In the genomic region with DNA sequence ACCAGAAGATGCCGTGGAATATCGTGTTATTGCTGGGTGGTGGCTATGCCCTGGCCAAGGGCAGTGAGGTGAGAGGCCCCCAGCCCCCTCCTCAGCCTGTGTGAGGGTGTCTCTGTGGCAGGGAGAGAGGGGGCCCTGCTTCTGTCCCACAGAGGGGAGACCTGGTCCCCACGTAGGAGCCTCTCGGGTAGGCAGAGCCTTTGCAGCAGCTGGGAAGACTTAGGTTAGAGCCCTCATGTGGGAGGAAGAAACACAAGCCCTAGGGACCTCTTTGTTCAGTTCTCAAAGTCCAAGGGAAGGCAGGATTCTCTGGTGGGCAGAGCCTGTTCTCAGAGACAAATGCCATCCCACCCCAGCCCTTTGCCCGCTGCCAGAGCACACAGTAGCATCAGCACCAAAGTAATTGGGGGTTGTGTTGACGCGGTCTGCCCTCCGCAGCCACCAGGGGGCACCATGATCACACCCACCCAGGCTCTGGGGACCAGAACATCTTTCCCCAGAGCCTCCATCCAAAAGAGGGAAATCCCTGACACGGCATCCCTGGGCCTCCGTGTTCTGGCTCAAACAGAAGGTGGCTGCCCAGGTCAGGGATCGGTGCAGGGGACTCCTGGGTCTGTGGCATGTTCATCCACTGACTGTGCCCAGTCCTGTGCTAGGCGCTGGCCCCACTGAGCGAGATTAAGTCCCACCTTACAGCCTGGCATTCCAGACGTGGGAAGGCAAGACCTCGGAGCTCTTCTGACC, we compare ENCODE assay signal across 8 cellular contexts. TPM values are rescaled to one million over a fixed set of nuclear protein-coding genes. Genes with fewer than 3 reads are reported as not detected.
DNase-seq lines count a peak whose midpoint lies in the region; ATAC-seq and TF ChIP-seq lines count a peak whose summit lies in the region.

No MANE protein-coding gene starts in this region.

- H3K27me3 ChIP-seq in dorsolateral prefrontal cortex = no peaks in the 10 kb centered on the region

- H3K4me3 ChIP-seq in HFF-Myc (replicated peaks; ENCODE audit: low read depth, low read length) = no peak overlapping the region
- H3K4me3 ChIP-seq in dorsolateral prefrontal cortex = no peak overlapping the region

- TF ChIP-seq CTCF in HFF-Myc (IDR thresholded peaks at IDR 0.05; ENCODE audit: low read depth, low read length, missing control alignments) (peak; percentile 91), dorsolateral prefrontal cortex (IDR thresholded peaks at IDR 0.05 in 54 of 56, conservative IDR thresholded peaks at IDR 0.05 in 2 of 56; ENCODE audit: low read depth in 1 of 56, partially characterized antibody in 56 of 56) (peak; percentile 59 to 92 (median 84))

- DNase-seq in Caki2 (ENCODE audit: low read depth) = peak; percentile 50
- peak; percentile 30 for DNase-seq in HFF-Myc (ENCODE audit: extremely low read depth, low read depth)
- DNase-seq in NCI-H524 treated with DMSO at 0.1 percent for 48 hours (lab: John Stamatoyannopoulos, UW) = peak; percentile 35
- peak; percentile 86 to 88 for DNase-seq in activated CD4-positive, alpha-beta T cell treated with anti-CD3 and anti-CD28 coated beads, Interleukin-2, amount 50 U/mL, for 48 hours
- DNase-seq in dorsolateral prefrontal cortex = peak; percentile 63 to 85 (median 76)
- DNase-seq in lung microvascular endothelial cell (ENCODE audit: low read depth in 2 of 2) = peak; percentile 55 to 75
- DNase-seq in stimulated activated CD8-positive, alpha-beta memory T cell treated with anti-CD3 and anti-CD28 coated beads, Interleukin-15, amount 100 ng/mL, for 4 hours (ENCODE audit: low read depth in 2 of 2) = peak; percentile 39 to 50

- in situ Hi-C loops in Caki2 (cut with HindIII; ENCODE audit: low pct_unique_long_range_greater_than_20kb, low sequenced_read_pairs) = no loop called here

- no peak overlapping the region for H3K27ac ChIP-seq in dorsolateral prefrontal cortex

- ATAC-seq in HG02840 (IDR thresholded peaks at IDR 0.05; ENCODE audit: low FRiP score, unreplicated experiment) = no peak

- intact Hi-C loops in dorsolateral prefrontal cortex (cut with DNase I) = loop anchor here in 1 of 2 donors (1.0 kb wide), 1 partner anchor 119 kb away; no protein-coding TSS in a partner anchor

RNA-seq across cellular contexts. Expression of gene FOXN1, which starts 11.5 kb away (rescaled TPM):
- total RNA-seq in Caki2 (2014; rRNA removed; shearing (Covaris generic); ENCODE audit: low replicate concordance) = not detected in 2 replicates
- total RNA-seq in dorsolateral prefrontal cortex = not detected
- total RNA-seq in lung microvascular endothelial cell = not detected in 2 replicates

RNA-seq across cellular contexts. Expression of gene SLC13A2, which starts 21.2 kb away (rescaled TPM):
- total RNA-seq in Caki2 (2014; rRNA removed; shearing (Covaris generic); ENCODE audit: low replicate concordance) = not detected in 2 replicates
- total RNA-seq in dorsolateral prefrontal cortex (under 1 TPM in 14 of 120 experiments, not detected in 106; 0.11 to 0.61 (median 0.26) TPM), lung microvascular endothelial cell (not detected in 2 replicates)

RNA-seq across cellular contexts. Expression of gene UNC119, which starts 57.8 kb away (rescaled TPM):
- 47.6 and 67.4 TPM in 2 replicates for total RNA-seq in Caki2 (2014; rRNA removed; shearing (Covaris generic); ENCODE audit: low replicate concordance)
- total RNA-seq in dorsolateral prefrontal cortex = 10 to 100 TPM; 17.5 to 97.1 (median 51.6) TPM
- 21.1 and 26.4 TPM in 2 replicates for total RNA-seq in lung microvascular endothelial cell

Comparison
In these comparisons a context has a peak if more than half of its experiments do, and no peak if none do; other contexts are left out.
1. DNase-seq: peak in every context shown above with its lines; median percentile 87 in activated CD4-positive, alpha-beta T cell treated with anti-CD3 and anti-CD28 coated beads, Interleukin-2, amount 50 U/mL, for 48 hours; 76 in dorsolateral prefrontal cortex; 65 in lung microvascular endothelial cell; 50 in Caki2; 44 in stimulated activated CD8-positive, alpha-beta memory T cell treated with anti-CD3 and anti-CD28 coated beads, Interleukin-15, amount 100 ng/mL, for 4 hours; 35 in NCI-H524 treated with DMSO at 0.1 percent for 48 hours; 30 in HFF-Myc.